21 cellular contexts compared by ENCODE assay signal in genomic region chr12:23523339-23523738, GRCh38.
"Had no signal": no experiment of that assay in that cellular context is flagged by ENCODE, and none has a peak within 500 bp of the region (broad histone marks: within the 10 kb centered on the region; RNA-seq: fewer than 3 reads in every experiment).

No MANE protein-coding gene starts in this region.

- H3K9me3 ChIP-seq: pancreas, psoas muscle had no signal

- DNase-seq: activated B cell treated with CpG ODN at 0.5 μM for 24 hours; activated CD4-positive, alpha-beta T cell treated with anti-CD3 and anti-CD28 coated beads for 36 hours; activated CD4-positive, alpha-beta T cell treated with anti-CD3 and anti-CD28 coated beads, Interleukin-2, amount 50 U/mL, for 48 hours; activated naive CD4-positive, alpha-beta T cell treated with anti-CD3 and anti-CD28 coated beads for 36 hours; activated naive CD8-positive, alpha-beta T cell treated with anti-CD3 and anti-CD28 coated beads, Interleukin-2, amount 10 ng/mL, durations not matched to agents 7 days and 5 days; activated T-cell treated with anti-CD3 and anti-CD28 coated beads, Interleukin-2, amount 50 U/mL, for 48 hours; amygdala; cortex of kidney; heart left ventricle; left colon; pancreas; psoas muscle; right cardiac atrium; stimulated activated CD4-positive, alpha-beta T cell treated with anti-CD3 and anti-CD28 coated beads, Interleukin-1b, Interleukin-23, amount 100 ng/mL, for 48 hours; stimulated activated naive CD8-positive, alpha-beta T cell treated with anti-CD3 and anti-CD28 coated beads, Interleukin-15, amount 100 ng/mL, for 72 hours; T-helper 9 cell; tibial artery had no signal

- ATAC-seq: activated CD4-positive, alpha-beta T cell treated with anti-CD3 and anti-CD28 coated beads for 36 hours; heart left ventricle; left colon; pancreas; psoas muscle; right cardiac atrium; stimulated activated effector memory CD8-positive, alpha-beta T cell treated with anti-CD3 and anti-CD28 coated beads, Interleukin-12 subunit alpha, Interleukin-12 subunit beta, amount 100 ng/mL, for 72 hours; stimulated activated naive CD8-positive, alpha-beta T cell treated with anti-CD3 and anti-CD28 coated beads, Interleukin-15, amount 100 ng/mL, for 72 hours had no signal

- H3K27me3 ChIP-seq: cardiac muscle cell, heart left ventricle, pancreas, tibial artery had no signal

- H3K4me3 ChIP-seq: cardiac muscle cell, heart left ventricle, pancreas, psoas muscle, skin epidermis, tibial artery had no signal

- H3K4me1 ChIP-seq: heart left ventricle, pancreas, psoas muscle had no signal

- FAIRE-seq: keratinocyte had no signal

- H3K36me3 ChIP-seq: cardiac muscle cell, heart left ventricle, pancreas, tibial artery had no signal

- H3K27ac ChIP-seq: cardiac muscle cell, heart left ventricle, pancreas, psoas muscle, skin epidermis, tibial artery had no signal
